ENCODE assay signal across 30 cellular contexts in the genomic region with DNA sequence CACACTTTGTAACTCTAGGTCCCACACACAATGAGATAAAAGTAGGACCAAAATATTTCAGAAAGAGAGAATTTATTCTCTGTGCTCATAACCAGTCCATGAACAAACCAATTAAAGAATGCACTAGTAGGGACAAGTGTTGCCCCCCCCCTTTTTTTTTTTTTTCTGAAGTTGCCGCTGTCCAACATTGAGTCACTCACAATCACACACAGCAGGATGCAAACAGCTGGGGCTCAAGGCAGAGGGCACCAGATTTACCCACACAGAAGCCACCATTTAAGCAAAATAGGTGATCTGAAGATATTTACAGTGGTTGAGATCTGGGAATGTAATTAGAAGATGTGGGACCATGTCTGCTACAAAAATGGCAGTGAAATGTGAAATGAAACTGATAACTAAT.
"Had no signal": no experiment of that assay in that cellular context is flagged by ENCODE, and none has a peak within 500 bp of the region (broad histone marks: within the 10 kb centered on the region; RNA-seq: fewer than 3 reads in every experiment).

No MANE protein-coding gene starts in this region.

- H3K36me3 ChIP-seq: ascending aorta, cardiac muscle cell, colonic mucosa, esophagus squamous epithelium, gastroesophageal sphincter, heart right ventricle had no signal

- H3K27ac ChIP-seq: ascending aorta, breast epithelium, cardiac muscle cell, colonic mucosa, epithelial cell of prostate, esophagus squamous epithelium, gastroesophageal sphincter, heart right ventricle, VCaP had no signal

- H3K4me1 Mint-ChIP-seq: activated CD4-positive, alpha-beta memory T cell treated with anti-CD3 and anti-CD28 coated beads, Interleukin-2, amount 10 ng/mL, durations not matched to agents 7 days and 5 days; activated CD4-positive, alpha-beta T cell treated with anti-CD3 and anti-CD28 coated beads, Interleukin-2, amount 10 ng/mL, durations not matched to agents 7 days and 5 days; activated naive CD4-positive, alpha-beta T cell treated with anti-CD3 and anti-CD28 coated beads, Interleukin-2, amount 10 ng/mL, durations not matched to agents 7 days and 5 days; activated naive CD8-positive, alpha-beta T cell treated with anti-CD3 and anti-CD28 coated beads, Interleukin-2, amount 10 ng/mL, durations not matched to agents 7 days and 5 days; brain had no signal

- H3K4me3 Mint-ChIP-seq: activated CD4-positive, alpha-beta memory T cell treated with anti-CD3 and anti-CD28 coated beads, Interleukin-2, amount 10 ng/mL, durations not matched to agents 7 days and 5 days; activated CD4-positive, alpha-beta T cell treated with anti-CD3 and anti-CD28 coated beads, Interleukin-2, amount 10 ng/mL, durations not matched to agents 7 days and 5 days; activated naive CD4-positive, alpha-beta T cell treated with anti-CD3 and anti-CD28 coated beads, Interleukin-2, amount 10 ng/mL, durations not matched to agents 7 days and 5 days; activated naive CD8-positive, alpha-beta T cell treated with anti-CD3 and anti-CD28 coated beads, Interleukin-2, amount 10 ng/mL, durations not matched to agents 7 days and 5 days; activated T-cell treated with anti-CD3 and anti-CD28 coated beads, Interleukin-2, amount 50 U/mL, for 24 hours; activated T-cell treated with anti-CD3 and anti-CD28 coated beads, Interleukin-2, amount 50 U/mL, for 72 hours; brain; WTC11 had no signal

- H3K27me3 ChIP-seq: ascending aorta, breast epithelium, cardiac muscle cell, colonic mucosa, esophagus squamous epithelium, gastroesophageal sphincter, heart right ventricle had no signal

- H3K27ac Mint-ChIP-seq: activated CD4-positive, alpha-beta memory T cell treated with anti-CD3 and anti-CD28 coated beads, Interleukin-2, amount 10 ng/mL, durations not matched to agents 7 days and 5 days; activated CD4-positive, alpha-beta T cell treated with anti-CD3 and anti-CD28 coated beads, Interleukin-2, amount 10 ng/mL, durations not matched to agents 7 days and 5 days; activated naive CD4-positive, alpha-beta T cell treated with anti-CD3 and anti-CD28 coated beads, Interleukin-2, amount 10 ng/mL, durations not matched to agents 7 days and 5 days; activated naive CD4-positive, alpha-beta T cell treated with anti-CD3 and anti-CD28 coated beads, Interleukin-2, amount 50 U/mL, for 72 hours; activated naive CD8-positive, alpha-beta T cell treated with anti-CD3 and anti-CD28 coated beads, Interleukin-2, amount 10 ng/mL, durations not matched to agents 7 days and 5 days; activated T-cell treated with anti-CD3 and anti-CD28 coated beads, Interleukin-2, amount 50 U/mL, for 24 hours; activated T-cell treated with anti-CD3 and anti-CD28 coated beads, Interleukin-2, amount 50 U/mL, for 72 hours; brain; WTC11 had no signal

- ATAC-seq: activated naive CD4-positive, alpha-beta T cell treated with anti-CD3 and anti-CD28 coated beads, Interleukin-2, amount 50 U/mL, for 72 hours; activated T-cell treated with anti-CD3 and anti-CD28 coated beads, Interleukin-2, amount 50 U/mL, for 72 hours; gastroesophageal sphincter; heart right ventricle; WTC11 had no signal

- H3K4me1 ChIP-seq: ascending aorta, breast epithelium, colonic mucosa, esophagus squamous epithelium, gastroesophageal sphincter, heart right ventricle had no signal

- H3K9me3 ChIP-seq: ascending aorta, breast epithelium, colonic mucosa, esophagus squamous epithelium, gastroesophageal sphincter had no signal

- H3K27me3 Mint-ChIP-seq: activated CD4-positive, alpha-beta memory T cell treated with anti-CD3 and anti-CD28 coated beads, Interleukin-2, amount 10 ng/mL, durations not matched to agents 7 days and 5 days; activated CD4-positive, alpha-beta T cell treated with anti-CD3 and anti-CD28 coated beads, Interleukin-2, amount 10 ng/mL, durations not matched to agents 7 days and 5 days; activated naive CD4-positive, alpha-beta T cell treated with anti-CD3 and anti-CD28 coated beads, Interleukin-2, amount 10 ng/mL, durations not matched to agents 7 days and 5 days; activated naive CD8-positive, alpha-beta T cell treated with anti-CD3 and anti-CD28 coated beads, Interleukin-2, amount 10 ng/mL, durations not matched to agents 7 days and 5 days; activated T-cell treated with anti-CD3 and anti-CD28 coated beads, Interleukin-2, amount 50 U/mL, for 24 hours had no signal

- H3K4me3 ChIP-seq: ascending aorta, breast epithelium, cardiac muscle cell, colonic mucosa, esophagus squamous epithelium, gastroesophageal sphincter, heart right ventricle had no signal

- H3K36me3 Mint-ChIP-seq: activated naive CD4-positive, alpha-beta T cell treated with anti-CD3 and anti-CD28 coated beads, Interleukin-2, amount 10 ng/mL, durations not matched to agents 7 days and 5 days; activated naive CD4-positive, alpha-beta T cell treated with anti-CD3 and anti-CD28 coated beads, Interleukin-2, amount 50 U/mL, for 72 hours; activated naive CD8-positive, alpha-beta T cell treated with anti-CD3 and anti-CD28 coated beads, Interleukin-2, amount 10 ng/mL, durations not matched to agents 7 days and 5 days; brain had no signal

- DNase-seq: activated CD4-positive, alpha-beta memory T cell treated with anti-CD3 and anti-CD28 coated beads, Interleukin-2, amount 10 ng/mL, durations not matched to agents 7 days and 5 days; activated CD4-positive, alpha-beta T cell treated with anti-CD3 and anti-CD28 coated beads for 1 hour; activated CD4-positive, alpha-beta T cell treated with anti-CD3 and anti-CD28 coated beads for 4 hours; activated CD4-positive, alpha-beta T cell treated with anti-CD3 and anti-CD28 coated beads, Interleukin-2, amount 10 ng/mL, durations not matched to agents 7 days and 5 days; activated CD4-positive, alpha-beta T cell treated with anti-CD3 and anti-CD28 coated beads, Interleukin-2, amount 50 U/mL, for 4 hours; activated CD8-positive, alpha-beta memory T cell treated with anti-CD3 and anti-CD28 coated beads, Interleukin-2, amount 50 U/mL, for 48 hours; activated gamma-delta T cell; activated naive CD4-positive, alpha-beta T cell; activated naive CD4-positive, alpha-beta T cell treated with anti-CD3 and anti-CD28 coated beads, Interleukin-2, amount 10 ng/mL, durations not matched to agents 7 days and 5 days; activated naive CD8-positive, alpha-beta T cell treated with anti-CD3 and anti-CD28 coated beads, Interleukin-2, amount 10 ng/mL, durations not matched to agents 7 days and 5 days; activated T-cell treated with anti-CD3 and anti-CD28 coated beads for 4 hours; activated T-cell treated with anti-CD3 and anti-CD28 coated beads, Interleukin-2, amount 50 U/mL, for 24 hours; activated T-cell treated with anti-CD3 and anti-CD28 coated beads, Interleukin-2, amount 50 U/mL, for 72 hours; central memory CD4-positive, alpha-beta T cell; cerebellar nuclear complex; colonic mucosa; effector CD8-positive, alpha-beta T cell; esophagus squamous epithelium; foreskin melanocyte; heart right ventricle; T-helper 2 cell had no signal
